In the genomic region with DNA sequence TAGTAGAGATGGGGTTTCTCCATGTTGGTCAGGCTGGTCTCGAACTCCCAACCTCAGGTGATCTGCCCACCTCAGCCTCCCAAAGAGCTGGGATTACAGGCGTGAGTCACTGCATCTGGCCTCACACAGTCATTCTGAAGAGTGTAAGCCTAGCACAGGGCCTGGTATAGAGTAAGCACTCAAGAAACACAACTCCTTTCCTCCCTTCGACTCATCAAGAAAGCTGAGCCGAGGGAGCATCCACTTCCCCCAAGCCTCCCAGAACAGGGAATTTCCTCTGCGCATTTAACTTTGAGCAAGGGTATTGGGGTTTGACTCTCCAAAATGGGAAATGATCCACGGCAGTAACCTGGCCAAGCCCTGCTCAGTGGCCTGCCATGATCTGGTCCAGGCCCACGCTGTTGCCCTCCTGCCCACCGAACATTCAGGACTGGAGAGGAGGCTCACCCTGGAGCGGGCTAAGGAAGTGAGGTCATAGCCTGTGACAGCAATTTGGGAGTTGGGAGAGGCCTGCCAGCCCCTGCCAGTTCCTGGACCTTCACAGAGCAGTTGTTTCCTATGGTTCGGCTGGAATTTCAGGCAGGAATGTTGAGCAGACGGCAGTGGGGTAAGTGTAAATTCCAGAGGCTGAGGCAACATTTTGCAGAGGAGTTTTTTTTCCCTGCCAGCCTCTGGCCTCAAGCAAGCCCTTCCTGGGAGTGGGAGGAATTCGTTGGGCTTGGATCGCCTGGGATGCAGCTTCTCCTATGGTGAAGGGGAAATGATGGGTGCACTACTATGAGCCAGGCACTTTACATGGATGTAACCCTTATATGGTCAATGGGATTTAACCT, we compare ENCODE assay signal across 1 cellular context.
TF ChIP-seq lines count a peak whose summit lies in the region.

No MANE protein-coding gene starts in this region.

TF ChIP-seq in HepG2, 621 proteins besides CTCF, POLR2A, EP300 and RAD21 (continued from another document and continues in another):
- TF ChIP-seq, protein P1, sequence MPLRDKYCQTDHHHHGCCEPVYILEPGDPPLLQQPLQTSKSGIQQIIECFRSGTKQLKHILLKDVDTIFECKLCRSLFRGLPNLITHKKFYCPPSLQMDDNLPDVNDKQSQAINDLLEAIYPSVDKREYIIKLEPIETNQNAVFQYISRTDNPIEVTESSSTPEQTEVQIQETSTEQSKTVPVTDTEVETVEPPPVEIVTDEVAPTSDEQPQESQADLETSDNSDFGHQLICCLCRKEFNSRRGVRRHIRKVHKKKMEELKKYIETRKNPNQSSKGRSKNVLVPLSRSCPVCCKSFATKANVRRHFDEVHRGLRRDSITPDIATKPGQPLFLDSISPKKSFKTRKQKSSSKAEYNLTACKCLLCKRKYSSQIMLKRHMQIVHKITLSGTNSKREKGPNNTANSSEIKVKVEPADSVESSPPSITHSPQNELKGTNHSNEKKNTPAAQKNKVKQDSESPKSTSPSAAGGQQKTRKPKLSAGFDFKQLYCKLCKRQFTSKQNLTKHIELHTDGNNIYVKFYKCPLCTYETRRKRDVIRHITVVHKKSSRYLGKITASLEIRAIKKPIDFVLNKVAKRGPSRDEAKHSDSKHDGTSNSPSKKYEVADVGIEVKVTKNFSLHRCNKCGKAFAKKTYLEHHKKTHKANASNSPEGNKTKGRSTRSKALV (CRISPR knock-in tag; IDR thresholded peaks at IDR 0.05): no peak
- TF ChIP-seq ZFAT (CRISPR knock-in tag; conservative IDR thresholded peaks at IDR 0.05) (no peak), CCAR2 (optimal IDR thresholded peaks at IDR 0.05; ENCODE audit: low read depth, low read length) (no peak), MBD4 (IDR thresholded peaks at IDR 0.05; ENCODE audit: borderline replicate concordance, low read length) (no peak), ZNF484 (CRISPR knock-in tag; IDR thresholded peaks at IDR 0.05; ENCODE audit: borderline replicate concordance, low read depth) (no peak), REPIN1 (CRISPR knock-in tag; IDR thresholded peaks at IDR 0.05; ENCODE audit: borderline replicate concordance, low read depth) (no peak), CHD4 (IDR thresholded peaks at IDR 0.05; ENCODE audit: borderline replicate concordance, low read length) (no peak), JARID2 (CRISPR knock-in tag; IDR thresholded peaks at IDR 0.05; ENCODE audit: insufficient replicate concordance) (no peak), KLF15 (CRISPR knock-in tag; IDR thresholded peaks at IDR 0.05; ENCODE audit: borderline replicate concordance) (no peak), SP140L (CRISPR knock-in tag; IDR thresholded peaks at IDR 0.05; ENCODE audit: borderline replicate concordance) (no peak), ZNF292 (CRISPR knock-in tag; IDR thresholded peaks at IDR 0.05; ENCODE audit: borderline replicate concordance, low read depth) (0 out of 2 replicates have a peak, but pooled peaks have one; percentile 31), POLR2AphosphoS2 (IDR thresholded peaks at IDR 0.05; ENCODE audit: low read depth, low read length) (no peak), ZNF30 (CRISPR knock-in tag; IDR thresholded peaks at IDR 0.05) (no peak), NCOA2 (CRISPR knock-in tag; IDR thresholded peaks at IDR 0.05) (peak; percentile 42), NR2C2 (CRISPR knock-in tag; IDR thresholded peaks at IDR 0.05; ENCODE audit: borderline replicate concordance) (no peak), ZFP62 (CRISPR knock-in tag; IDR thresholded peaks at IDR 0.05) (no peak), ZNF740 (CRISPR knock-in tag; IDR thresholded peaks at IDR 0.05) (no peak), ZNF274 (CRISPR knock-in tag; IDR thresholded peaks at IDR 0.05) (peak; percentile 45; the same call in 1 of the 2 replicates), SRF (IDR thresholded peaks at IDR 0.05; ENCODE audit: low read depth, low read length) (peak; percentile 64; the same call in 1 of the 2 replicates), ZNF816 (CRISPR knock-in tag; IDR thresholded peaks at IDR 0.05; ENCODE audit: borderline replicate concordance) (no peak), ZSCAN29 (CRISPR knock-in tag; conservative IDR thresholded peaks at IDR 0.05) (no peak), FOXO1 (CRISPR knock-in tag; IDR thresholded peaks at IDR 0.05) (0 out of 2 replicates have a peak, but pooled peaks have one; percentile 28), ZNF333 (CRISPR knock-in tag; IDR thresholded peaks at IDR 0.05; ENCODE audit: borderline replicate concordance) (no peak), ZNF235 (CRISPR knock-in tag; IDR thresholded peaks at IDR 0.05; ENCODE audit: borderline replicate concordance) (no peak), TSC22D2 (CRISPR knock-in tag; IDR thresholded peaks at IDR 0.05; ENCODE audit: borderline replicate concordance) (no peak), SMARCC2 (IDR thresholded peaks at IDR 0.05) (no peak), TRIM24 (CRISPR knock-in tag; IDR thresholded peaks at IDR 0.05) (no peak), ZNF768 (CRISPR knock-in tag; IDR thresholded peaks at IDR 0.05) (no peak), GATA4 (IDR thresholded peaks at IDR 0.05; ENCODE audit: borderline replicate concordance, low read depth) (no peak), TFAP4 (IDR thresholded peaks at IDR 0.05; ENCODE audit: borderline replicate concordance, low read depth) (no peak), ZNF674 (CRISPR knock-in tag; IDR thresholded peaks at IDR 0.05; ENCODE audit: low read depth) (no peak), ZBTB7B (CRISPR knock-in tag; IDR thresholded peaks at IDR 0.05) (no peak), FOSL2 (CRISPR knock-in tag; IDR thresholded peaks at IDR 0.05) (peak; percentile 45; the same call in 1 of the 2 replicates), ZNF230 (CRISPR knock-in tag; IDR thresholded peaks at IDR 0.05) (no peak), HDAC6 (IDR thresholded peaks at IDR 0.05; ENCODE audit: low read depth, low read length) (no peak), ZNF318 (CRISPR knock-in tag; IDR thresholded peaks at IDR 0.05) (no peak), NFRKB (IDR thresholded peaks at IDR 0.05) (no peak), KLF13 (CRISPR knock-in tag; IDR thresholded peaks at IDR 0.05) (no peak), PPARG (CRISPR knock-in tag; conservative IDR thresholded peaks at IDR 0.05) (no peak), ZNF17 (CRISPR knock-in tag; IDR thresholded peaks at IDR 0.05) (no peak), RAD51 (IDR thresholded peaks at IDR 0.05; ENCODE audit: borderline replicate concordance) (no peak), ZHX2 (IDR thresholded peaks at IDR 0.05; ENCODE audit: low read depth) (no peak), ZHX2 (CRISPR knock-in tag; IDR thresholded peaks at IDR 0.05; ENCODE audit: borderline replicate concordance) (no peak), JUND (CRISPR knock-in tag; IDR thresholded peaks at IDR 0.05) (0 out of 2 replicates have a peak, but pooled peaks have one; percentile 3)
- TF ChIP-seq, protein P2, sequence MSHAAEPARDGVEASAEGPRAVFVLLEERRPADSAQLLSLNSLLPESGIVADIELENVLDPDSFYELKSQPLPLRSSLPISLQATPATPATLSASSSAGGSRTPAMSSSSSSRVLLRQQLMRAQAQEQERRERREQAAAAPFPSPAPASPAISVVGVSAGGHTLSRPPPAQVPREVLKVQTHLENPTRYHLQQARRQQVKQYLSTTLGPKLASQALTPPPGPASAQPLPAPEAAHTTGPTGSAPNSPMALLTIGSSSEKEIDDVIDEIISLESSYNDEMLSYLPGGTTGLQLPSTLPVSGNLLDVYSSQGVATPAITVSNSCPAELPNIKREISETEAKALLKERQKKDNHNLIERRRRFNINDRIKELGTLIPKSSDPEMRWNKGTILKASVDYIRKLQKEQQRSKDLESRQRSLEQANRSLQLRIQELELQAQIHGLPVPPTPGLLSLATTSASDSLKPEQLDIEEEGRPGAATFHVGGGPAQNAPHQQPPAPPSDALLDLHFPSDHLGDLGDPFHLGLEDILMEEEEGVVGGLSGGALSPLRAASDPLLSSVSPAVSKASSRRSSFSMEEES (CRISPR knock-in tag; IDR thresholded peaks at IDR 0.05): peak; percentile 54
